Comparison of ENCODE assay signal across 23 cellular contexts in genomic region chr13:19685034-19685433, GRCh38. TPM values are rescaled to one million over a fixed set of nuclear protein-coding genes. Genes with fewer than 3 reads are reported as not detected.
A peak's percentile ranks its signal among the peaks of the same experiment; 100 is the strongest.
DNase-seq lines count a peak whose midpoint lies in the region; ATAC-seq and TF ChIP-seq lines count a peak whose summit lies in the region.
"Had no signal": no experiment of that assay in that cellular context is flagged by ENCODE, and none has a peak within 500 bp of the region (broad histone marks: within the 10 kb centered on the region; RNA-seq: fewer than 3 reads in every experiment).

No MANE protein-coding gene starts in this region.

- no peak overlapping the region for H2AFZ ChIP-seq in GM23338

- H3K27me3 ChIP-seq in GM23338 (ENCODE audit: insufficient read depth) (no peaks in the 10 kb centered on the region), endodermal cell (ENCODE audit: control insufficient read depth, insufficient read depth, low read length, poor library complexity, severe bottlenecking) (no peaks in the 10 kb centered on the region)
- H3K27me3 ChIP-seq: ascending aorta had no signal

- intact Hi-C loops in mucosa of descending colon (cut with DNase I, micrococcal nuclease): no loop called here
- intact Hi-C loops in activated naive CD4-positive, alpha-beta T cell treated with anti-CD3 and anti-CD28 coated beads for 36 hours (cut with micrococcal nuclease): no loop called here

- H3K9me3 Mint-ChIP-seq in GM23338 (no peaks in the 10 kb centered on the region), endodermal cell (no peaks in the 10 kb centered on the region), osteocyte (ENCODE audit: unreplicated experiment) (no peaks in the 10 kb centered on the region)
- H3K9me3 Mint-ChIP-seq in activated naive CD4-positive, alpha-beta T cell treated with anti-CD3 and anti-CD28 coated beads for 36 hours: no peaks in the 10 kb centered on the region
- H3K9me3 Mint-ChIP-seq: activated T-cell treated with anti-CD3 and anti-CD28 coated beads, Interleukin-2, amount 50 U/mL, for 4 hours; central memory CD8-positive, alpha-beta T cell had no signal

- H3K4me2 ChIP-seq in GM23338: peak overlapping the region; percentile 30
- H3K4me2 ChIP-seq: KMS-11 had no signal

- H3K4me3 Mint-ChIP-seq in GM23338 (no peak overlapping the region), endodermal cell (no peak overlapping the region), osteocyte (ENCODE audit: unreplicated experiment) (no peak overlapping the region)
- H3K4me3 Mint-ChIP-seq in activated naive CD4-positive, alpha-beta T cell treated with anti-CD3 and anti-CD28 coated beads for 36 hours: no peak overlapping the region
- H3K4me3 Mint-ChIP-seq: activated T-cell treated with anti-CD3 and anti-CD28 coated beads, Interleukin-2, amount 50 U/mL, for 4 hours; central memory CD8-positive, alpha-beta T cell had no signal

- H3K4me3 ChIP-seq in GM23338: no peak overlapping the region
- no peak overlapping the region for H3K4me3 ChIP-seq in endodermal cell (ENCODE audit: low read length)
- H3K4me3 ChIP-seq in mucosa of descending colon: no peak overlapping the region
- H3K4me3 ChIP-seq: ascending aorta had no signal

- H3K9me3 ChIP-seq in endodermal cell (ENCODE audit: control insufficient read depth, low read length) (no peaks in the 10 kb centered on the region), mucosa of descending colon (no peaks in the 10 kb centered on the region)
- H3K9me3 ChIP-seq: ascending aorta had no signal

- no peaks in the 10 kb centered on the region for H3K36me3 ChIP-seq in GM23338 (ENCODE audit: insufficient read depth)
- peaks cover 20% of the 10 kb centered on the region for H3K36me3 ChIP-seq in endodermal cell (ENCODE audit: control insufficient read depth, insufficient read depth, low read length)
- H3K36me3 ChIP-seq in mucosa of descending colon (ENCODE audit: low read depth): no peaks in the 10 kb centered on the region
- H3K36me3 ChIP-seq: ascending aorta had no signal

- ATAC-seq in GM23338 (peak; percentile 42), mucosa of descending colon (peak; percentile 99)
- ATAC-seq: activated T-cell treated with anti-CD3 and anti-CD28 coated beads, Interleukin-2, amount 50 U/mL, for 4 hours; right cardiac atrium had no signal

- no peaks in the 10 kb centered on the region for H3K9me2 ChIP-seq in GM23338 (ENCODE audit: insufficient read depth)

- H3K4me1 ChIP-seq in GM23338 (ENCODE audit: insufficient read depth) (peaks cover 82% of the 10 kb centered on the region), endodermal cell (ENCODE audit: control insufficient read depth, insufficient read depth, low read length) (no peaks in the 10 kb centered on the region), mucosa of descending colon (ENCODE audit: low read depth) (peaks cover 5% of the 10 kb centered on the region)
- H3K4me1 ChIP-seq: ascending aorta had no signal

- TF ChIP-seq CTCF in 22Rv1 (IDR thresholded peaks at IDR 0.05) (no peak), GM23338 (conservative IDR thresholded peaks at IDR 0.05; ENCODE audit: low read depth in 2 of 2) (no peak), endodermal cell (conservative IDR thresholded peaks at IDR 0.05) (no peak), mucosa of descending colon (IDR thresholded peaks at IDR 0.05) (no peak), osteocyte (IDR thresholded peaks at IDR 0.05) (no peak)

- 95 to 96% methylated on average over 4 of the region's 5 CpGs for WGBS in endodermal cell (ENCODE audit: insufficient coverage in 1 of 2, insufficient read length in 1 of 2), 2 experiments

- H3K79me2 ChIP-seq in GM23338 (replicated peaks; ENCODE audit: insufficient read depth): peaks cover 6% of the 10 kb centered on the region

- CTCF ChIA-PET in activated naive CD4-positive, alpha-beta T cell treated with anti-CD3 and anti-CD28 coated beads for 36 hours (lab: Charles Lee): interaction anchor here (0.6 kb wide), 1 partner anchor 48 kb away, joined by 3 read pairs; no protein-coding TSS in a partner anchor

- no peaks in the 10 kb centered on the region for H4K20me1 ChIP-seq in GM23338 (replicated peaks; ENCODE audit: insufficient read depth)

- H3K27ac ChIP-seq in 22Rv1 (peak overlapping the region; percentile 6; the same call in 1 of the 2 replicates), GM23338 (ENCODE audit: low read depth) (peak overlapping the region; percentile 79), endodermal cell (ENCODE audit: low read depth, low read length) (no peak overlapping the region)
- H3K27ac ChIP-seq: ascending aorta, C4-2B, epithelial cell of prostate, KMS-11 had no signal

- H3K27ac Mint-ChIP-seq in GM23338: peak overlapping the region; percentile 82
- H3K27ac Mint-ChIP-seq in endodermal cell: peak overlapping the region; percentile 32
- H3K27ac Mint-ChIP-seq in activated naive CD4-positive, alpha-beta T cell treated with anti-CD3 and anti-CD28 coated beads for 36 hours: no peak overlapping the region
- no peak overlapping the region for H3K27ac Mint-ChIP-seq in osteocyte (ENCODE audit: unreplicated experiment)

- H3F3A ChIP-seq in GM23338 (replicated peaks; ENCODE audit: low read depth): no peaks in the 10 kb centered on the region

- no peak overlapping the region for H3K9ac ChIP-seq in endodermal cell (ENCODE audit: extremely low read depth, low read length, poor library complexity, severe bottlenecking)
- H3K9ac ChIP-seq: KMS-11 had no signal

- H3K36me3 Mint-ChIP-seq in GM23338 (ENCODE audit: low read depth): no peaks in the 10 kb centered on the region
- peaks cover 4% of the 10 kb centered on the region for H3K36me3 Mint-ChIP-seq in endodermal cell (ENCODE audit: low read depth)
- H3K36me3 Mint-ChIP-seq in activated naive CD4-positive, alpha-beta T cell treated with anti-CD3 and anti-CD28 coated beads for 36 hours (ENCODE audit: low read depth): peaks cover 5% of the 10 kb centered on the region
- H3K36me3 Mint-ChIP-seq in osteocyte (ENCODE audit: unreplicated experiment): peaks cover under 1% of the 10 kb centered on the region

- peaks cover 54% of the 10 kb centered on the region for H3K4me1 Mint-ChIP-seq in GM23338
- peaks cover 17% of the 10 kb centered on the region for H3K4me1 Mint-ChIP-seq in endodermal cell
- peaks cover 24% of the 10 kb centered on the region for H3K4me1 Mint-ChIP-seq in activated naive CD4-positive, alpha-beta T cell treated with anti-CD3 and anti-CD28 coated beads for 36 hours (ENCODE audit: low read depth)
- peaks cover 10% of the 10 kb centered on the region for H3K4me1 Mint-ChIP-seq in osteocyte (ENCODE audit: unreplicated experiment)

- no peaks in the 10 kb centered on the region for H3K27me3 Mint-ChIP-seq in GM23338 (ENCODE audit: insufficient read depth, low read depth, poor library complexity)
- no peaks in the 10 kb centered on the region for H3K27me3 Mint-ChIP-seq in endodermal cell (ENCODE audit: insufficient read depth)
- no peaks in the 10 kb centered on the region for H3K27me3 Mint-ChIP-seq in activated naive CD4-positive, alpha-beta T cell treated with anti-CD3 and anti-CD28 coated beads for 36 hours (ENCODE audit: low read depth)
- no peaks in the 10 kb centered on the region for H3K27me3 Mint-ChIP-seq in osteocyte (ENCODE audit: unreplicated experiment)
- H3K27me3 Mint-ChIP-seq: central memory CD8-positive, alpha-beta T cell had no signal

- DNase-seq in GM23338 (ENCODE audit: low spot score) (peak; percentile 42), endodermal cell (no peak), mucosa of descending colon (peak; percentile 79 to 86 (median 85)), RKO (ENCODE audit: low spot score) (no peak), osteocyte (ENCODE audit: extremely low spot score, unreplicated experiment) (no peak)
- no peak for DNase-seq in stimulated activated CD4-positive, alpha-beta T cell treated with anti-CD3 and anti-CD28 coated beads, Interleukin-1b, Interleukin-23, amount 100 ng/mL, for 48 hours
- DNase-seq in activated naive CD4-positive, alpha-beta T cell treated with anti-CD3 and anti-CD28 coated beads for 36 hours: no peak
- DNase-seq: activated naive CD4-positive, alpha-beta T cell treated with Interleukin-2 at 50 U/mL for 16 hours; activated T-cell treated with anti-CD3 and anti-CD28 coated beads, Interleukin-2, amount 50 U/mL, for 4 hours; DMS153; H7; mammary epithelial cell; NCI-H146; NCI-H2171 treated with DMSO at 0.1 percent for 48 hours; NCI-H526 treated with DMSO at 0.1 percent for 48 hours; right cardiac atrium; SIG-M5 had no signal

TF ChIP-seq in GM23338, 12 proteins besides CTCF, POLR2A, EP300 and RAD21:
- TF ChIP-seq NANOG (IDR thresholded peaks at IDR 0.05; ENCODE audit: borderline replicate concordance) (no peak), EZH2 (IDR thresholded peaks at IDR 0.05; ENCODE audit: low read depth, unreplicated experiment) (no peak), CREB1 (CRISPR knock-in tag; IDR thresholded peaks at IDR 0.05; ENCODE audit: low read depth) (no peak)
TF ChIP-seq in GM23338: peak in this region for 0.

RNA-seq across cellular contexts. Expression of gene MPHOSPH8, which starts 51.6 kb away (rescaled TPM):
- total RNA-seq in GM23338 (2014; rRNA removed; shearing (Covaris generic)): 14.3 and 15.6 TPM in 2 replicates
- 27.0 and 31.9 TPM in 2 replicates for polyA plus RNA-seq in GM23338 (2016; fragmentation: Nextera tagmentation; extraction: Ambion mirVana)
- total RNA-seq in endodermal cell: 10 to 100 TPM; 18.1 to 24.0 TPM
- 19.2 TPM for polyA plus RNA-seq in endodermal cell (2013, experiment 1 of 2)
- polyA plus RNA-seq in endodermal cell (2013, experiment 2 of 2): 18.8 TPM
- 10 to 100 TPM; 27.2 to 65.0 (median 33.5) TPM for total RNA-seq in mucosa of descending colon
- 10 to 100 TPM; 20.6 to 21.5 TPM for total RNA-seq in activated naive CD4-positive, alpha-beta T cell treated with anti-CD3 and anti-CD28 coated beads for 36 hours
- 32.2 and 32.7 TPM in 2 replicates for total RNA-seq in osteocyte

Comparison
In these comparisons a context has a peak if more than half of its experiments do, and no peak if none do; other contexts are left out.
1. DNase-seq: peak in GM23338 (single experiment) and mucosa of descending colon (3 of 3); none in endodermal cell (single experiment), stimulated activated CD4-positive, alpha-beta T cell treated with anti-CD3 and anti-CD28 coated beads, Interleukin-1b, Interleukin-23, amount 100 ng/mL, for 48 hours (single experiment), RKO (single experiment), activated naive CD4-positive, alpha-beta T cell treated with anti-CD3 and anti-CD28 coated beads for 36 hours (single experiment) and osteocyte (single experiment).
2. H3K27ac Mint-ChIP-seq: peak in GM23338 (single experiment) and endodermal cell (single experiment); none in activated naive CD4-positive, alpha-beta T cell treated with anti-CD3 and anti-CD28 coated beads for 36 hours (single experiment) and osteocyte (single experiment).